ENCODE assay signal across 16 cellular contexts in the genomic region with DNA sequence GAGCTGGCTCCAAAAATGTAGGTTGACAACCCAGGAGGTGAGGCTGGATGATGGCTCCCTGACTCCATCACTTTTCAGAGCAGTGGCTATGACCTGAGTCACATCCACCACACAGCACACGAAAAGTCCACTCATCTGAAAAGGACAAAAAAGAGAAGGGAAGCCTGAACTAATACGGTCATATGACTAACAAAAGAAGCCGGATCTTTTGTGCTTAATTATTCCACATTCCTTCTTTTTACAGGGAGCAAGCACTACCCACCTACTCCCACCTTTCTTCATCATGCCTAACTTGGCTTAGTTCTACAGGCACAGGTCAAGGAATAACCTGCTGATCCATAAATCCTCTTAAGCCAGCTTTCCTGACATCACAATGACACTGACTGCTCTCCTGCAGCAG.
"Had no signal": no experiment of that assay in that cellular context is flagged by ENCODE, and none has a peak within 500 bp of the region (broad histone marks: within the 10 kb centered on the region; RNA-seq: fewer than 3 reads in every experiment).

No MANE protein-coding gene starts in this region.

- DNase-seq: effector memory CD8-positive, alpha-beta T cell; gastrocnemius medialis; heart right ventricle; hypothalamus; kidney; left cardiac atrium; left ventricle myocardium superior; mesenchymal stem cell; midbrain; posterior cingulate gyrus; small intestine; stimulated activated CD4-positive, alpha-beta T cell treated with anti-CD3 and anti-CD28 coated beads, Interleukin-12 subunit alpha, Interleukin-12 subunit beta, amount 100 ng/mL, for 4 hours; stimulated activated naive CD4-positive, alpha-beta T cell; stomach; substantia nigra; transverse colon had no signal
